Comparison of ENCODE assay signal across 13 cellular contexts in the genomic region with DNA sequence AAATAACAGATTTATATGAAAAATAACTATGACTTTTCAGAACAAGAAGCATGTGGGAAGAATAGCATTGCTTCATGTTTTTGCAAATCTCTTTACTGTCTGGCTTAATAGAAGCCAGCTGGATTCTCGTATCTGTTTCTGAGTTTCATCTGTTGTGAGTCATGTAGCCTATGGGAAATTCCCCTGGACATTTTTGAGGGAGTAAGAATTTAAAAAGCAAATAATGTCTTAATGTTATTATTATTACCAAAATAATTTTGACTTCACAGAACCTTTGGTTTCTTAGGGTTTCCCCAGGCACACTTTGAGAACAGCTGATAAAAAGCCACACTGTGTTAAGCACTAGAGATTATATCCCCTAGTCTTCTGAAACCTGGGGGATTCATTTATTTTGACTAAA.
DNase-seq lines count a peak whose midpoint lies in the region; ATAC-seq and TF ChIP-seq lines count a peak whose summit lies in the region.
"Had no signal": no experiment of that assay in that cellular context is flagged by ENCODE, and none has a peak within 500 bp of the region (broad histone marks: within the 10 kb centered on the region; RNA-seq: fewer than 3 reads in every experiment).

No MANE protein-coding gene starts in this region.

- intact Hi-C loops in naive thymus-derived CD4-positive, alpha-beta T cell (cut with micrococcal nuclease) = no loop called here
- intact Hi-C loops in activated T-helper 1 cell treated with anti-CD3 and anti-CD28 coated beads, Interleukin-12 subunit alpha, Interleukin-12 subunit beta, Interleukin-2, Interleukin-4 antibody, amounts not matched to agents 30 ng/mL and 10 ng/mL and 1 ng/mL, durations not matched to agents 14 hours and 24 hours and 36 hours (cut with micrococcal nuclease) = no loop called here

- no peak overlapping the region for H3K27ac Mint-ChIP-seq in HFFc6
- no peak overlapping the region for H3K27ac Mint-ChIP-seq in activated CD8-positive, alpha-beta T cell treated with anti-CD3 and anti-CD28 coated beads, Interleukin-2, amount 10 ng/mL, durations not matched to agents 7 days and 5 days
- H3K27ac Mint-ChIP-seq in naive thymus-derived CD4-positive, alpha-beta T cell = no peak overlapping the region
- H3K27ac Mint-ChIP-seq in activated T-helper 1 cell treated with anti-CD3 and anti-CD28 coated beads, Interleukin-12 subunit alpha, Interleukin-12 subunit beta, Interleukin-2, Interleukin-4 antibody, amounts not matched to agents 30 ng/mL and 10 ng/mL and 1 ng/mL, durations not matched to agents 14 hours and 24 hours and 36 hours = no peak overlapping the region

- H3K9me3 Mint-ChIP-seq in HFFc6 = peaks cover 10% of the 10 kb centered on the region
- no peaks in the 10 kb centered on the region for H3K9me3 Mint-ChIP-seq in activated CD8-positive, alpha-beta T cell treated with anti-CD3 and anti-CD28 coated beads, Interleukin-2, amount 10 ng/mL, durations not matched to agents 7 days and 5 days (ENCODE audit: insufficient read depth)
- peaks cover 0 to 29% (median 10%) of the 10 kb centered on the region in 11 donors for H3K9me3 Mint-ChIP-seq in naive thymus-derived CD4-positive, alpha-beta T cell
- H3K9me3 Mint-ChIP-seq in activated T-helper 1 cell treated with anti-CD3 and anti-CD28 coated beads, Interleukin-12 subunit alpha, Interleukin-12 subunit beta, Interleukin-2, Interleukin-4 antibody, amounts not matched to agents 30 ng/mL and 10 ng/mL and 1 ng/mL, durations not matched to agents 14 hours and 24 hours and 36 hours = no peaks in the 10 kb centered on the region

- ATAC-seq in activated CD8-positive, alpha-beta T cell treated with anti-CD3 and anti-CD28 coated beads, Interleukin-2, amount 10 ng/mL, durations not matched to agents 7 days and 5 days = no peak
- no peak for ATAC-seq in naive thymus-derived CD4-positive, alpha-beta T cell
- ATAC-seq in HG02759 (IDR thresholded peaks at IDR 0.05; ENCODE audit: unreplicated experiment) = no peak

- no peaks in the 10 kb centered on the region; the same call in none of the 2 replicates for H3K27me3 Mint-ChIP-seq in HFFc6 (ENCODE audit: insufficient read depth)
- peaks cover 15% of the 10 kb centered on the region for H3K27me3 Mint-ChIP-seq in activated CD8-positive, alpha-beta T cell treated with anti-CD3 and anti-CD28 coated beads, Interleukin-2, amount 10 ng/mL, durations not matched to agents 7 days and 5 days (ENCODE audit: low read depth)
- H3K27me3 Mint-ChIP-seq in naive thymus-derived CD4-positive, alpha-beta T cell = peaks cover 13 to 36% (median 24%) of the 10 kb centered on the region in 5 donors
- H3K27me3 Mint-ChIP-seq in activated T-helper 1 cell treated with anti-CD3 and anti-CD28 coated beads, Interleukin-12 subunit alpha, Interleukin-12 subunit beta, Interleukin-2, Interleukin-4 antibody, amounts not matched to agents 30 ng/mL and 10 ng/mL and 1 ng/mL, durations not matched to agents 14 hours and 24 hours and 36 hours (ENCODE audit: insufficient read depth) = peaks cover 2% of the 10 kb centered on the region

- peaks cover 16% of the 10 kb centered on the region for H3K4me1 Mint-ChIP-seq in HFFc6 (ENCODE audit: low read depth)
- peaks cover 2% of the 10 kb centered on the region for H3K4me1 Mint-ChIP-seq in activated CD8-positive, alpha-beta T cell treated with anti-CD3 and anti-CD28 coated beads, Interleukin-2, amount 10 ng/mL, durations not matched to agents 7 days and 5 days (ENCODE audit: low read depth)
- H3K4me1 Mint-ChIP-seq in naive thymus-derived CD4-positive, alpha-beta T cell = no peaks in the 10 kb centered on the region
- no peaks in the 10 kb centered on the region for H3K4me1 Mint-ChIP-seq in activated T-helper 1 cell treated with anti-CD3 and anti-CD28 coated beads, Interleukin-12 subunit alpha, Interleukin-12 subunit beta, Interleukin-2, Interleukin-4 antibody, amounts not matched to agents 30 ng/mL and 10 ng/mL and 1 ng/mL, durations not matched to agents 14 hours and 24 hours and 36 hours (ENCODE audit: low read depth)

- POLR2A ChIA-PET in AG04450 (lab: Yijun Ruan, JAX) = no interaction called here
- POLR2A ChIA-PET in activated CD8-positive, alpha-beta T cell treated with anti-CD3 and anti-CD28 coated beads, Interleukin-2, amount 10 ng/mL, durations not matched to agents 7 days and 5 days (lab: Charles Lee) = no interaction called here
- POLR2A ChIA-PET in naive thymus-derived CD4-positive, alpha-beta T cell (lab: Charles Lee) = no interaction called here

- H3K4me3 ChIP-seq in AG04450 (ENCODE audit: low read depth, low read length) = no peak overlapping the region
- H3K4me3 ChIP-seq in SJSA1 = no peak overlapping the region
- H3K4me3 ChIP-seq in naive thymus-derived CD4-positive, alpha-beta T cell (ENCODE audit: low read length) = no peak overlapping the region

- H3K27me3 ChIP-seq in AG04450 (ENCODE audit: control insufficient read depth, insufficient read depth, low read length) (no peaks in the 10 kb centered on the region), SJSA1 (replicated peaks) (no peaks in the 10 kb centered on the region)
- no peaks in the 10 kb centered on the region for H3K27me3 ChIP-seq in naive thymus-derived CD4-positive, alpha-beta T cell (ENCODE audit: control insufficient read depth in 2 of 2, insufficient read depth in 2 of 2, low read length in 2 of 2)
- H3K27me3 ChIP-seq: BE2C had no signal

- H3K9me3 ChIP-seq in AG04450 (ENCODE audit: control insufficient read depth, insufficient read depth, low read length) (peaks cover 4% of the 10 kb centered on the region; the same call in 1 of the 2 replicates), SJSA1 (replicated peaks) (no peaks in the 10 kb centered on the region)
- H3K9me3 ChIP-seq in naive thymus-derived CD4-positive, alpha-beta T cell (ENCODE audit: control insufficient read depth in 2 of 3, low read length in 3 of 3) = no peaks in the 10 kb centered on the region
- H3K9me3 ChIP-seq: BE2C had no signal

- H3K36me3 Mint-ChIP-seq in HFFc6 (ENCODE audit: low read depth) = no peaks in the 10 kb centered on the region
- no peaks in the 10 kb centered on the region for H3K36me3 Mint-ChIP-seq in activated CD8-positive, alpha-beta T cell treated with anti-CD3 and anti-CD28 coated beads, Interleukin-2, amount 10 ng/mL, durations not matched to agents 7 days and 5 days (ENCODE audit: low read depth)
- no peaks in the 10 kb centered on the region for H3K36me3 Mint-ChIP-seq in naive thymus-derived CD4-positive, alpha-beta T cell
- no peaks in the 10 kb centered on the region for H3K36me3 Mint-ChIP-seq in activated T-helper 1 cell treated with anti-CD3 and anti-CD28 coated beads, Interleukin-12 subunit alpha, Interleukin-12 subunit beta, Interleukin-2, Interleukin-4 antibody, amounts not matched to agents 30 ng/mL and 10 ng/mL and 1 ng/mL, durations not matched to agents 14 hours and 24 hours and 36 hours (ENCODE audit: low read depth)

- CTCF ChIA-PET in AG04450 (lab: Charles Lee) = interaction anchor here (1.0 to 2.8 kb wide), 4 partner anchors 8 to 533 kb away, joined by 3 to 13 read pairs (median 8); no protein-coding TSS in a partner anchor
- CTCF ChIA-PET in activated CD8-positive, alpha-beta T cell treated with anti-CD3 and anti-CD28 coated beads, Interleukin-2, amount 10 ng/mL, durations not matched to agents 7 days and 5 days (lab: Charles Lee) = interaction anchor here (1.1 kb wide), 1 partner anchor 9 kb away, joined by 4 read pairs; no protein-coding TSS in a partner anchor
- CTCF ChIA-PET in naive thymus-derived CD4-positive, alpha-beta T cell (lab: Charles Lee) = no interaction called here

- DNase-seq in AG04450 (ENCODE audit: low read depth, low spot score) (peak; percentile 73), HFFc6 (peak; percentile 67), SJSA1 (ENCODE audit: low read depth in 1 of 2, low spot score in 2 of 2) (peak in 1 of 2 experiments; percentile 52), fibroblast of the conjunctiva (ENCODE audit: low read depth) (peak; percentile 73)
- no peak for DNase-seq in activated CD8-positive, alpha-beta T cell treated with anti-CD3 and anti-CD28 coated beads, Interleukin-2, amount 10 ng/mL, durations not matched to agents 7 days and 5 days
- DNase-seq in naive thymus-derived CD4-positive, alpha-beta T cell = no peak
- DNase-seq in activated T-helper 1 cell treated with anti-CD3 and anti-CD28 coated beads, Interleukin-12 subunit alpha, Interleukin-12 subunit beta, Interleukin-2, Interleukin-4 antibody, amounts not matched to agents 30 ng/mL and 10 ng/mL and 1 ng/mL, durations not matched to agents 14 hours and 24 hours and 36 hours (ENCODE audit: low spot score) = no peak
- DNase-seq: activated gamma-delta T cell treated with Interleukin-2 at 50 U/mL for 16 hours; BE2C; NCI-H446; SHP77 treated with DMSO at 0.1 percent for 48 hours; stimulated activated CD4-positive, alpha-beta T cell treated with anti-CD3 and anti-CD28 coated beads, Interleukin-4, amount 100 ng/mL, for 24 hours had no signal

- TF ChIP-seq CTCF in AG04450 (IDR thresholded peaks at IDR 0.05; ENCODE audit: low read depth, low read length) (no peak), HFFc6 (IDR thresholded peaks at IDR 0.05) (no peak)

- H3K4me3 Mint-ChIP-seq in HFFc6 = no peak overlapping the region
- no peak overlapping the region for H3K4me3 Mint-ChIP-seq in activated CD8-positive, alpha-beta T cell treated with anti-CD3 and anti-CD28 coated beads, Interleukin-2, amount 10 ng/mL, durations not matched to agents 7 days and 5 days
- no peak overlapping the region for H3K4me3 Mint-ChIP-seq in naive thymus-derived CD4-positive, alpha-beta T cell
- H3K4me3 Mint-ChIP-seq in activated T-helper 1 cell treated with anti-CD3 and anti-CD28 coated beads, Interleukin-12 subunit alpha, Interleukin-12 subunit beta, Interleukin-2, Interleukin-4 antibody, amounts not matched to agents 30 ng/mL and 10 ng/mL and 1 ng/mL, durations not matched to agents 14 hours and 24 hours and 36 hours = no peak overlapping the region

- H3K27ac ChIP-seq in AG04450 (ENCODE audit: low read depth, low read length) (no peak overlapping the region), SJSA1 (peak overlapping the region; percentile 19; the same call in 1 of the 2 replicates)
- H3K27ac ChIP-seq in naive thymus-derived CD4-positive, alpha-beta T cell (ENCODE audit: low read depth, low read length) = no peak overlapping the region

- H3K4me1 ChIP-seq in SJSA1 (replicated peaks) = peaks cover 13% of the 10 kb centered on the region
- H3K4me1 ChIP-seq in naive thymus-derived CD4-positive, alpha-beta T cell (ENCODE audit: control insufficient read depth in 2 of 2, insufficient read depth in 2 of 2, low read length in 2 of 2) = no peaks in the 10 kb centered on the region
- H3K4me1 ChIP-seq: BE2C had no signal

- no peaks in the 10 kb centered on the region for H3K36me3 ChIP-seq in SJSA1
- no peaks in the 10 kb centered on the region for H3K36me3 ChIP-seq in naive thymus-derived CD4-positive, alpha-beta T cell (ENCODE audit: control insufficient read depth in 2 of 3, insufficient read depth in 3 of 3, low read length in 3 of 3)
- H3K36me3 ChIP-seq: BE2C had no signal

Comparison
In these comparisons a context has a peak if more than half of its experiments do, and no peak if none do; other contexts are left out.
1. DNase-seq: peak in AG04450 (single experiment), HFFc6 (single experiment) and fibroblast of the conjunctiva (single experiment); none in activated CD8-positive, alpha-beta T cell treated with anti-CD3 and anti-CD28 coated beads, Interleukin-2, amount 10 ng/mL, durations not matched to agents 7 days and 5 days (single experiment), naive thymus-derived CD4-positive, alpha-beta T cell (0 of 9) and activated T-helper 1 cell treated with anti-CD3 and anti-CD28 coated beads, Interleukin-12 subunit alpha, Interleukin-12 subunit beta, Interleukin-2, Interleukin-4 antibody, amounts not matched to agents 30 ng/mL and 10 ng/mL and 1 ng/mL, durations not matched to agents 14 hours and 24 hours and 36 hours (single experiment).